13 cellular contexts compared by ENCODE assay signal in genomic region chr20:51667491-51667890, GRCh38.
"Had no signal": no experiment of that assay in that cellular context is flagged by ENCODE, and none has a peak within 500 bp of the region (broad histone marks: within the 10 kb centered on the region; RNA-seq: fewer than 3 reads in every experiment).

No MANE protein-coding gene starts in this region.

- ATAC-seq: activated CD4-positive, CD25-positive, alpha-beta regulatory T cell treated with anti-CD3 and anti-CD28 coated beads, Interleukin-2, amount 50 U/mL, for 24 hours had no signal

- H2AFZ ChIP-seq: parathyroid adenoma had no signal

- H3K79me2 ChIP-seq: parathyroid adenoma had no signal

- H3K27ac Mint-ChIP-seq: dendritic cell treated with granulocyte-macrophage colony-stimulating factor and Interleukin-4, amounts not matched to agents 40 ng/mL and 50 ng/mL, for 4 days; memory B cell had no signal

- H3K4me3 Mint-ChIP-seq: dendritic cell treated with granulocyte-macrophage colony-stimulating factor and Interleukin-4, amounts not matched to agents 40 ng/mL and 50 ng/mL, for 4 days; memory B cell had no signal

- H3K27ac ChIP-seq: esophagus squamous epithelium, parathyroid adenoma, thyroid gland had no signal

- H3K4me1 ChIP-seq: parathyroid adenoma, thyroid gland had no signal

- H3K4me3 ChIP-seq: esophagus squamous epithelium, thyroid gland had no signal

- H3K27me3 ChIP-seq: esophagus squamous epithelium, thyroid gland had no signal

- H3K9me3 ChIP-seq: esophagus squamous epithelium, thyroid gland had no signal

- H3K9me3 Mint-ChIP-seq: activated naive CD4-positive, alpha-beta T cell treated with anti-CD3 and anti-CD28 coated beads, Interleukin-2, amount 50 U/mL, for 24 hours; dendritic cell treated with granulocyte-macrophage colony-stimulating factor and Interleukin-4, amounts not matched to agents 40 ng/mL and 50 ng/mL, for 4 days; memory B cell had no signal

- H3K36me3 Mint-ChIP-seq: activated naive CD4-positive, alpha-beta T cell treated with anti-CD3 and anti-CD28 coated beads, Interleukin-2, amount 50 U/mL, for 24 hours; memory B cell had no signal

- H3K27me3 Mint-ChIP-seq: activated naive CD4-positive, alpha-beta T cell treated with anti-CD3 and anti-CD28 coated beads, Interleukin-2, amount 50 U/mL, for 24 hours; dendritic cell treated with granulocyte-macrophage colony-stimulating factor and Interleukin-4, amounts not matched to agents 40 ng/mL and 50 ng/mL, for 4 days had no signal

- DNase-seq: activated CD8-positive, alpha-beta memory T cell treated with anti-CD3 and anti-CD28 coated beads for 24 hours; activated CD8-positive, alpha-beta memory T cell treated with anti-CD3 and anti-CD28 coated beads, Interleukin-2, amount 50 U/mL, for 48 hours; activated effector memory CD4-positive, alpha-beta T cell treated with Interleukin-2 at 50 U/mL for 16 hours; activated T-cell treated with anti-CD3 and anti-CD28 coated beads, Interleukin-2, amount 50 U/mL, for 48 hours; effector CD8-positive, alpha-beta T cell; esophagus squamous epithelium; stimulated activated naive CD4-positive, alpha-beta T cell treated with Interleukin-2 at 50 U/mL for 16 hours; thyroid gland had no signal
